ENCODE assay signal across 17 cellular contexts in the genomic region with DNA sequence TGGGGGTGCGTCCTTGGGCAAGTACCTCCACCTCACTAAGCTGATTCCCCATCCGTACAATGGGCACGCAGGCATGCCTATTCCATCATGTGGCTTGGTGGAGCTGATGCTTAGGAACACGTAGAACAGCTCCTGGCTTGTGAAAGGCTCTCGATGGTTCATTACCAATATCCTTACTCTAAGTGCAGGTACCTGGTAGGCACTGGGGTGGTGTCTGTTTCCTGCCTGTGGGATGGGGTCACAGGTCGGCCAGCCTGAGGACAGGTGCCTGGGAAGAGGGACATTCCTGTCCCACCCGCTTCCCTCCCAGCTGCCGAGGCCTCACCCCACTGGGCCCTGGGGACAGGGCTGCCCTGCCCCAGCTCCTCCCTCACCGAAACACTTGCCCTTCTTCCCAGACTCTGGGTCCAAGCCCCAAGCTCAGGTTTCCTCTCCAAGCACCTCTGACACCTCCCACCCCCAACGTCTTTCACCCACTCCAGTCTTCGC. TPM values are rescaled to one million over a fixed set of nuclear protein-coding genes. Genes with fewer than 3 reads are reported as not detected.
DNase-seq lines count a peak whose midpoint lies in the region; ATAC-seq and TF ChIP-seq lines count a peak whose summit lies in the region.
"Had no signal": no experiment of that assay in that cellular context is flagged by ENCODE, and none has a peak within 500 bp of the region (broad histone marks: within the 10 kb centered on the region; RNA-seq: fewer than 3 reads in every experiment).

No MANE protein-coding gene starts in this region.

- no peaks in the 10 kb centered on the region for H3K27me3 Mint-ChIP-seq in brain
- H3K27me3 Mint-ChIP-seq in neural crest cell (ENCODE audit: low read depth) = no peaks in the 10 kb centered on the region

- no peaks in the 10 kb centered on the region for H3K9me3 Mint-ChIP-seq in brain
- no peaks in the 10 kb centered on the region for H3K9me3 Mint-ChIP-seq in neural crest cell
- H3K9me3 Mint-ChIP-seq: CD8-positive, alpha-beta memory T cell had no signal

- H3K36me3 ChIP-seq in left ventricle myocardium inferior = peaks cover 5% of the 10 kb centered on the region
- no peaks in the 10 kb centered on the region for H3K36me3 ChIP-seq in effector memory CD4-positive, alpha-beta T cell (ENCODE audit: control insufficient read depth, insufficient read depth, low read length)
- H3K36me3 ChIP-seq: MG63 had no signal

- H3K4me1 ChIP-seq in left ventricle myocardium inferior = peaks cover 52% of the 10 kb centered on the region
- H3K4me1 ChIP-seq in effector memory CD4-positive, alpha-beta T cell (ENCODE audit: control insufficient read depth, insufficient read depth, low read length, poor library complexity, severe bottlenecking) = no peaks in the 10 kb centered on the region

- no peaks in the 10 kb centered on the region for H3K9me3 ChIP-seq in left ventricle myocardium inferior (replicated peaks)
- H3K9me3 ChIP-seq in effector memory CD4-positive, alpha-beta T cell (ENCODE audit: control insufficient read depth, low read length) = no peaks in the 10 kb centered on the region
- H3K9me3 ChIP-seq: MG63 had no signal

- H3K27ac ChIP-seq in left ventricle myocardium inferior (replicated peaks) = peak overlapping the region; percentile 86
- no peak overlapping the region for H3K27ac ChIP-seq in effector memory CD4-positive, alpha-beta T cell (ENCODE audit: insufficient read depth, low read length, poor library complexity, severe bottlenecking)

- no peak overlapping the region for H3K4me3 Mint-ChIP-seq in brain
- H3K4me3 Mint-ChIP-seq in neural crest cell = peak overlapping the region; percentile 28
- H3K4me3 Mint-ChIP-seq: CD8-positive, alpha-beta memory T cell had no signal

- peaks cover 21% of the 10 kb centered on the region for H3K4me1 Mint-ChIP-seq in brain
- peaks cover 38% of the 10 kb centered on the region for H3K4me1 Mint-ChIP-seq in neural crest cell
- H3K4me1 Mint-ChIP-seq: CD8-positive, alpha-beta memory T cell had no signal

- H3K27ac Mint-ChIP-seq in brain (peak overlapping the region in 3 of 5 experiments; percentile 34 to 74 (median 55)), neural crest cell (ENCODE audit: unreplicated experiment) (peak overlapping the region; percentile 93)

- DNase-seq in left ventricle myocardium inferior (no peak), Right ventricle myocardium superior (no peak), neural crest cell (ENCODE audit: low read depth, low spot score) (no peak), DMS153 (lab: John Stamatoyannopoulos, UW) (no peak), Kasumi-1 (lab: John Stamatoyannopoulos, UW) (no peak)
- DNase-seq in effector memory CD4-positive, alpha-beta T cell = no peak
- DNase-seq: DND-41, GDM1, MG63, NCI-H1105, NCI-H1694, NCI-H345, NCI-H69 had no signal

- no peak overlapping the region for H3K4me3 ChIP-seq in left ventricle myocardium inferior
- no peak overlapping the region for H3K4me3 ChIP-seq in effector memory CD4-positive, alpha-beta T cell (ENCODE audit: insufficient read depth, low read depth, low read length, poor library complexity, severe bottlenecking)
- H3K4me3 ChIP-seq: GM12878, MG63 had no signal

- TF ChIP-seq CTCF in left ventricle myocardium inferior (IDR thresholded peaks at IDR 0.05; ENCODE audit: borderline replicate concordance) (no peak), brain (conservative IDR thresholded peaks at IDR 0.05) (no peak), neural crest cell (conservative IDR thresholded peaks at IDR 0.05) (no peak)

- intact Hi-C loops in left ventricle myocardium inferior (cut with micrococcal nuclease) = no loop called here
- intact Hi-C loops in Right ventricle myocardium superior (cut with DNase I) = no loop called here

- no peaks in the 10 kb centered on the region for H3K36me3 Mint-ChIP-seq in brain
- H3K36me3 Mint-ChIP-seq in neural crest cell (ENCODE audit: low read depth) = no peaks in the 10 kb centered on the region
- H3K36me3 Mint-ChIP-seq: CD8-positive, alpha-beta memory T cell had no signal

- H3K27me3 ChIP-seq in left ventricle myocardium inferior (ENCODE audit: low read depth) = no peaks in the 10 kb centered on the region
- H3K27me3 ChIP-seq in effector memory CD4-positive, alpha-beta T cell (replicated peaks; ENCODE audit: control insufficient read depth, insufficient read depth, low read length, poor library complexity, severe bottlenecking) = no peaks in the 10 kb centered on the region
- H3K27me3 ChIP-seq: MG63 had no signal

- ATAC-seq in Right ventricle myocardium superior (ENCODE audit: poor library complexity) = no peak
- no peak for ATAC-seq in HG03442 (IDR thresholded peaks at IDR 0.05; ENCODE audit: unreplicated experiment)
- ATAC-seq: GM12878 had no signal

RNA-seq across cellular contexts. Expression of gene MMP15, which starts 24.2 kb away (rescaled TPM):
- 64.1 TPM for total RNA-seq in left ventricle myocardium inferior
- total RNA-seq in Right ventricle myocardium superior = 55.2 TPM
- 8.2 TPM for polyA plus RNA-seq in brain (ENCODE audit: insufficient read depth, low read depth, low replicate concordance)
- 36.6 and 38.9 TPM in 2 replicates for total RNA-seq in neural crest cell

RNA-seq across cellular contexts. Expression of gene USB1, which starts 48.5 kb away (rescaled TPM):
- total RNA-seq in left ventricle myocardium inferior (35.2 TPM), Right ventricle myocardium superior (32.1 TPM), neural crest cell (74.8 and 77.5 TPM in 2 replicates)
- 59.1 TPM for polyA plus RNA-seq in brain (ENCODE audit: insufficient read depth, low read depth, low replicate concordance)

RNA-seq across cellular contexts. Expression of gene ZNF319, which starts 49.3 kb away (rescaled TPM):
- total RNA-seq in left ventricle myocardium inferior = 10.0 TPM
- total RNA-seq in Right ventricle myocardium superior = 8.1 TPM
- 15.1 TPM for polyA plus RNA-seq in brain (ENCODE audit: insufficient read depth, low read depth, low replicate concordance)
- total RNA-seq in neural crest cell = 13.9 and 15.5 TPM in 2 replicates
